13 cellular contexts compared by ENCODE assay signal in genomic region chr6:25193865-25194679, GRCh38.
DNase-seq lines count a peak whose midpoint lies in the region; ATAC-seq and TF ChIP-seq lines count a peak whose summit lies in the region.
"Had no signal": no experiment of that assay in that cellular context is flagged by ENCODE, and none has a peak within 500 bp of the region (broad histone marks: within the 10 kb centered on the region; RNA-seq: fewer than 3 reads in every experiment).

No MANE protein-coding gene starts in this region.

- peak; percentile 47; the same call in 2 of the 3 replicates for ATAC-seq in RWPE2 (ENCODE audit: low read depth)
- ATAC-seq in aorta (ENCODE audit: low FRiP score): peak; percentile 36
- ATAC-seq: stimulated activated naive CD8-positive, alpha-beta T cell treated with anti-CD3 and anti-CD28 coated beads, Interleukin-15, Interleukin-2, amounts not matched to agents 100 U/mL and 50 U/mL, for 24 hours had no signal

- H3K4me3 ChIP-seq in RWPE2 (ENCODE audit: severe bottlenecking) (no peak overlapping the region), fibroblast of mammary gland (ENCODE audit: control insufficient read depth, low read depth, low read length) (no peak overlapping the region), aorta (ENCODE audit: low read length in 2 of 2) (no peak overlapping the region)

- WGBS in aorta, 2 donors: 53 to 56% methylated on average over 9 of the region's 9 CpGs

- TF ChIP-seq CTCF in RWPE2 (IDR thresholded peaks at IDR 0.05; ENCODE audit: poor library complexity, severe bottlenecking): no peak
- no peak for TF ChIP-seq CTCF in fibroblast of mammary gland (conservative IDR thresholded peaks at IDR 0.05; ENCODE audit: control insufficient read depth, insufficient read depth, low read depth, low read length)
- TF ChIP-seq CTCF in osteocyte (IDR thresholded peaks at IDR 0.05): no peak

- H3K9me3 ChIP-seq in RWPE2 (ENCODE audit: severe bottlenecking) (no peaks in the 10 kb centered on the region), aorta (ENCODE audit: control insufficient read depth, low read length) (no peaks in the 10 kb centered on the region)

- H3K36me3 Mint-ChIP-seq in osteocyte (ENCODE audit: unreplicated experiment): no peaks in the 10 kb centered on the region

- H3K27ac Mint-ChIP-seq in osteocyte (ENCODE audit: unreplicated experiment): peak overlapping the region; percentile 99
- H3K27ac Mint-ChIP-seq: activated CD4-positive, alpha-beta memory T cell treated with anti-CD3 and anti-CD28 coated beads, Interleukin-2, amount 10 ng/mL, durations not matched to agents 7 days and 5 days; activated naive CD4-positive, alpha-beta T cell treated with anti-CD3 and anti-CD28 coated beads for 36 hours had no signal

- H3K27ac ChIP-seq in RWPE2 (ENCODE audit: poor library complexity, severe bottlenecking): peak overlapping the region; percentile 96
- H3K27ac ChIP-seq in aorta (ENCODE audit: low read depth in 1 of 2, low read length in 2 of 2): peak overlapping the region in 1 of 2 donors; percentile 15

- peaks cover 53% of the 10 kb centered on the region for H3K4me1 Mint-ChIP-seq in osteocyte (ENCODE audit: unreplicated experiment)
- H3K4me1 Mint-ChIP-seq: activated CD4-positive, alpha-beta memory T cell treated with anti-CD3 and anti-CD28 coated beads, Interleukin-2, amount 10 ng/mL, durations not matched to agents 7 days and 5 days had no signal

- no peaks in the 10 kb centered on the region for H3K27me3 ChIP-seq in RWPE2 (ENCODE audit: insufficient read depth, poor library complexity, severe bottlenecking)
- H3K27me3 ChIP-seq in aorta (ENCODE audit: control insufficient read depth in 1 of 2, insufficient read depth in 2 of 2, low read length in 1 of 2): no peaks in the 10 kb centered on the region

- DNase-seq in RWPE2 (ENCODE audit: low spot score) (no peak), fibroblast of mammary gland (ENCODE audit: low read depth) (peak; percentile 80), osteocyte (ENCODE audit: extremely low spot score, unreplicated experiment) (no peak), aorta (no peak), NCI-H226 (no peak)
- no peak for DNase-seq in stimulated activated CD4-positive, alpha-beta T cell treated with anti-CD3 and anti-CD28 coated beads, Interleukin-4, amount 100 ng/mL, for 24 hours
- no peak for DNase-seq in effector CD8-positive, alpha-beta T cell (lab: John Stamatoyannopoulos, UW)
- DNase-seq: activated CD4-positive, alpha-beta memory T cell treated with anti-CD3 and anti-CD28 coated beads, Interleukin-2, amount 10 ng/mL, durations not matched to agents 7 days and 5 days; activated naive CD4-positive, alpha-beta T cell treated with anti-CD3 and anti-CD28 coated beads for 36 hours; COR-L47; occipital lobe; stimulated activated CD4-positive, alpha-beta T cell treated with anti-CD3 and anti-CD28 coated beads, Interleukin-4, amount 100 ng/mL, for 4 hours; stimulated activated naive CD8-positive, alpha-beta T cell treated with anti-CD3 and anti-CD28 coated beads, Interleukin-15, Interleukin-2, amounts not matched to agents 100 U/mL and 50 U/mL, for 24 hours had no signal

- H3K36me3 ChIP-seq in RWPE2 (ENCODE audit: low read depth) (no peaks in the 10 kb centered on the region), aorta (ENCODE audit: control insufficient read depth in 1 of 2, insufficient read depth in 2 of 2, low read length in 1 of 2) (no peaks in the 10 kb centered on the region)

- no peaks in the 10 kb centered on the region for H3K9me3 Mint-ChIP-seq in osteocyte (ENCODE audit: unreplicated experiment)
- H3K9me3 Mint-ChIP-seq: activated CD4-positive, alpha-beta memory T cell treated with anti-CD3 and anti-CD28 coated beads, Interleukin-2, amount 10 ng/mL, durations not matched to agents 7 days and 5 days; activated naive CD4-positive, alpha-beta T cell treated with anti-CD3 and anti-CD28 coated beads for 36 hours had no signal

- H3K27me3 Mint-ChIP-seq in osteocyte (ENCODE audit: unreplicated experiment): no peaks in the 10 kb centered on the region

- H3K4me1 ChIP-seq in RWPE2 (ENCODE audit: insufficient read depth, poor library complexity, severe bottlenecking): peaks cover 25% of the 10 kb centered on the region
- H3K4me1 ChIP-seq in aorta (ENCODE audit: control insufficient read depth in 1 of 2, insufficient read depth in 2 of 2, low read length in 2 of 2): peaks cover 6 to 9% of the 10 kb centered on the region in 2 donors

- peak overlapping the region; percentile 24 for H3K4me3 Mint-ChIP-seq in osteocyte (ENCODE audit: unreplicated experiment)
- H3K4me3 Mint-ChIP-seq: activated CD4-positive, alpha-beta memory T cell treated with anti-CD3 and anti-CD28 coated beads, Interleukin-2, amount 10 ng/mL, durations not matched to agents 7 days and 5 days; activated naive CD4-positive, alpha-beta T cell treated with anti-CD3 and anti-CD28 coated beads for 36 hours had no signal

- intact Hi-C loops in aorta (cut with DNase I): loop anchor here in 1 of 2 donors (5.0 kb wide), 1 partner anchor 57 kb away; no protein-coding TSS in a partner anchor
